8 cellular contexts compared by ENCODE assay signal in the genomic region with DNA sequence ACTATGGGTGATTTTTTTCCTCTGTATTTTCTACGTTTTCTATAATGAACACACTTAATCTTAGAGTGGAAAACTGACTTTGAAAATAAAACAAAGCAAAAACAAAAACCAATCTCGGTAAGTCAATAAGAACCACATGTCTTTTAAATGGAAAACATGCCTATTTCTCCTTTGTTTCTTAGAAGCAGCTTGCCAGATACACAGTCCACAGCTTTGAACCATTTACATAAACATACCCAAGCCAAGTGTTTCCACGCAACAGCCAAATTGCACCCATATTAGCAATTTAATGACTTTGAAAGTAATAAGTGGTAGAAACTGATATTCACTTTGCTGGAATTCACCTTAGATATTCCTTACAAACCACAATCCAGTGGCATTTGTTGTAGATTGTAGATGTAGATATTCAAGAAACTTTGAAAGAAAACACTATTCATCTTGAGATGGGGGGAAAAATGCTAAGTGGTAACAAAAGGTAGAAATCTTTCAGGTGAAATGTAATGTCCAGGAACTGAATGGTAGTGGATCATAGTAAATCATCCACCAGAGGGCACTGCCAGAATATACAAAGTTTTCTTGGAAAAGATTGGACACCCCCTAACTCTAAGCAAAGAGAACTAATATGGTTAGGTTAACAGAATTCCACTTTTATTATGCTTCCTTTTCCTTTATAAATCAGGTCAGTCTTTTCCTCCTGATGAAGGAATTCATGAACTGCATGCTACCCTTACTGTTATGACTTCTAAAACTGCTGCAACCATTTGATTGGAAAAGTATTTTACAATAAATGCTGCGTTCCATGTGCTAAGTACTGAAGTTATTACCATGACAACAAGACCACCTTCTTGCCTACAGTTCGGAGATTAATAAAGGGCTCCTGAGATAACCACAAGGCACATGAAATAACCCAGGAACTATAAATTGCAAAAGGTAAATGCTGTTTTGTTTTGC.
DNase-seq lines count a peak whose midpoint lies in the region; ATAC-seq, FAIRE-seq and TF ChIP-seq lines count a peak whose summit lies in the region.

No MANE protein-coding gene starts in this region.

- H3K4me1 ChIP-seq in ascending aorta, result peaks cover 23 to 41% of the 10 kb centered on the region in 2 donors
- peaks cover 15 to 16% of the 10 kb centered on the region in 2 donors for H3K4me1 ChIP-seq in kidney (ENCODE audit: control insufficient read depth in 1 of 2, insufficient read depth in 1 of 2, low read depth in 1 of 2, low read length in 2 of 2)

- TF ChIP-seq CTCF in HFFc6 (IDR thresholded peaks at IDR 0.05), result peak; percentile 75
- TF ChIP-seq CTCF in ascending aorta (IDR thresholded peaks at IDR 0.05), result peak; percentile 35 to 59 (median 48)
- peak; percentile 53 for TF ChIP-seq CTCF in kidney (IDR thresholded peaks at IDR 0.05; ENCODE audit: borderline replicate concordance, extremely low read depth, insufficient read depth)

- H3K9me3 ChIP-seq in ascending aorta, result no peaks in the 10 kb centered on the region
- no peaks in the 10 kb centered on the region for H3K9me3 ChIP-seq in kidney (ENCODE audit: control insufficient read depth in 1 of 2, low read length in 2 of 2)

- no peaks in the 10 kb centered on the region for H3K9me3 Mint-ChIP-seq in HFFc6
- H3K9me3 Mint-ChIP-seq in T-helper 2 cell treated with Interferon-gamma antibody and Interleukin-4, amounts not matched to agents 5 μg/mL and 100 μg/mL, for 36 hours, result no peaks in the 10 kb centered on the region
- H3K9me3 Mint-ChIP-seq in natural killer cell treated with Interleukin-12 subunit alpha and Interleukin-12 subunit beta and Interleukin-15 and Interleukin-18, amount 100 ng/mL, for 72 hours, result no peaks in the 10 kb centered on the region

- FAIRE-seq in kidney (lab: Jason Lieb, UNC) (peak; percentile 45), urothelium cell line (lab: Jason Lieb, UNC) (peak; percentile 74)

- intact Hi-C loops in ascending aorta (cut with DNase I), result loop anchor here (1.0 to 5.0 kb wide), 5 partner anchors 70 to 371 kb away; a partner anchor contains a TSS
- intact Hi-C loops in kidney (cut with DNase I), result loop anchor here (5.0 kb wide), 1 partner anchor 71 kb away; a partner anchor contains a TSS

- H3K36me3 ChIP-seq in ascending aorta, result no peaks in the 10 kb centered on the region
- no peaks in the 10 kb centered on the region for H3K36me3 ChIP-seq in kidney (ENCODE audit: control insufficient read depth in 1 of 2, insufficient read depth in 2 of 2, low read length in 2 of 2)

- peak overlapping the region in 1 of 2 donors; percentile 42 for H3K4me3 ChIP-seq in ascending aorta
- H3K4me3 ChIP-seq in kidney (ENCODE audit: low read length in 2 of 2), result no peak overlapping the region

- H3K4me1 Mint-ChIP-seq in HFFc6 (ENCODE audit: low read depth), result no peaks in the 10 kb centered on the region; the same call in 1 of the 2 replicates
- H3K4me1 Mint-ChIP-seq in T-helper 2 cell treated with Interferon-gamma antibody and Interleukin-4, amounts not matched to agents 5 μg/mL and 100 μg/mL, for 36 hours (ENCODE audit: low read depth), result no peaks in the 10 kb centered on the region
- H3K4me1 Mint-ChIP-seq in natural killer cell treated with Interleukin-12 subunit alpha and Interleukin-12 subunit beta and Interleukin-15 and Interleukin-18, amount 100 ng/mL, for 72 hours (ENCODE audit: low read depth in 2 of 2), result no peaks in the 10 kb centered on the region

- DNase-seq in ACHN (peak; percentile 69), HFFc6 (no peak), ascending aorta (ENCODE audit: low spot score in 2 of 2) (no peak), kidney (no peak), urothelium cell line (ENCODE audit: low spot score) (peak; percentile 20), SKM-1 treated with dmso at 0.1 percent for 144 hours (lab: John Stamatoyannopoulos, UW; ENCODE audit: unreplicated experiment) (no peak)
- DNase-seq in T-helper 2 cell treated with Interferon-gamma antibody and Interleukin-4, amounts not matched to agents 5 μg/mL and 100 μg/mL, for 36 hours (ENCODE audit: low spot score), result no peak
- DNase-seq in natural killer cell treated with Interleukin-12 subunit alpha and Interleukin-12 subunit beta and Interleukin-15 and Interleukin-18, amount 100 ng/mL, for 72 hours (ENCODE audit: low spot score), result no peak

- H3K4me3 Mint-ChIP-seq in HFFc6, result no peak overlapping the region
- H3K4me3 Mint-ChIP-seq in T-helper 2 cell treated with Interferon-gamma antibody and Interleukin-4, amounts not matched to agents 5 μg/mL and 100 μg/mL, for 36 hours, result no peak overlapping the region
- H3K4me3 Mint-ChIP-seq in natural killer cell treated with Interleukin-12 subunit alpha and Interleukin-12 subunit beta and Interleukin-15 and Interleukin-18, amount 100 ng/mL, for 72 hours, result no peak overlapping the region

- H3K27me3 ChIP-seq in ascending aorta, result no peaks in the 10 kb centered on the region

- H3K27ac ChIP-seq in ascending aorta, result peak overlapping the region; percentile 74 to 81
- H3K27ac ChIP-seq in kidney (ENCODE audit: low read depth in 2 of 2, low read length in 2 of 2), result peak overlapping the region; percentile 63 to 68

- no peak overlapping the region for H3K27ac Mint-ChIP-seq in HFFc6
- no peak overlapping the region for H3K27ac Mint-ChIP-seq in T-helper 2 cell treated with Interferon-gamma antibody and Interleukin-4, amounts not matched to agents 5 μg/mL and 100 μg/mL, for 36 hours
- no peak overlapping the region for H3K27ac Mint-ChIP-seq in natural killer cell treated with Interleukin-12 subunit alpha and Interleukin-12 subunit beta and Interleukin-15 and Interleukin-18, amount 100 ng/mL, for 72 hours

- H3K36me3 Mint-ChIP-seq in HFFc6 (ENCODE audit: low read depth), result no peaks in the 10 kb centered on the region
- H3K36me3 Mint-ChIP-seq in T-helper 2 cell treated with Interferon-gamma antibody and Interleukin-4, amounts not matched to agents 5 μg/mL and 100 μg/mL, for 36 hours (ENCODE audit: low read depth), result no peaks in the 10 kb centered on the region
- no peaks in the 10 kb centered on the region for H3K36me3 Mint-ChIP-seq in natural killer cell treated with Interleukin-12 subunit alpha and Interleukin-12 subunit beta and Interleukin-15 and Interleukin-18, amount 100 ng/mL, for 72 hours

- H3K9ac ChIP-seq in kidney (ENCODE audit: low read length in 2 of 2), result peak overlapping the region in 1 of 2 donors; percentile 46

- ATAC-seq in natural killer cell treated with Interleukin-12 subunit alpha and Interleukin-12 subunit beta and Interleukin-15 and Interleukin-18, amount 100 ng/mL, for 72 hours, result no peak

- 0 out of 2 replicates have a peak, but pooled peaks cover 1% of the 10 kb centered on the region for H3K27me3 Mint-ChIP-seq in HFFc6 (ENCODE audit: insufficient read depth)
- H3K27me3 Mint-ChIP-seq in T-helper 2 cell treated with Interferon-gamma antibody and Interleukin-4, amounts not matched to agents 5 μg/mL and 100 μg/mL, for 36 hours (ENCODE audit: low read depth), result no peaks in the 10 kb centered on the region
- peaks cover 2 to 13% of the 10 kb centered on the region in 2 donors for H3K27me3 Mint-ChIP-seq in natural killer cell treated with Interleukin-12 subunit alpha and Interleukin-12 subunit beta and Interleukin-15 and Interleukin-18, amount 100 ng/mL, for 72 hours

- in situ Hi-C loops in ACHN (cut with HindIII; ENCODE audit: low pct_ligation_motif_present, low pct_unique_long_range_greater_than_20kb, low sequenced_read_pairs), result no loop called here

Comparison
In these comparisons a context has a peak if more than half of its experiments do, and no peak if none do; other contexts are left out.
1. DNase-seq: peak in ACHN (single experiment) and urothelium cell line (single experiment); none in HFFc6 (single experiment), ascending aorta (0 of 2), kidney (single experiment), T-helper 2 cell treated with Interferon-gamma antibody and Interleukin-4, amounts not matched to agents 5 μg/mL and 100 μg/mL, for 36 hours (single experiment), SKM-1 treated with dmso at 0.1 percent for 144 hours (single experiment) and natural killer cell treated with Interleukin-12 subunit alpha and Interleukin-12 subunit beta and Interleukin-15 and Interleukin-18, amount 100 ng/mL, for 72 hours (single experiment).
2. Peak in every context shown above with its lines, with median percentiles within 50 percentile points of each other: CTCF ChIP-seq.